8 cellular contexts compared by ENCODE assay signal in the genomic region with DNA sequence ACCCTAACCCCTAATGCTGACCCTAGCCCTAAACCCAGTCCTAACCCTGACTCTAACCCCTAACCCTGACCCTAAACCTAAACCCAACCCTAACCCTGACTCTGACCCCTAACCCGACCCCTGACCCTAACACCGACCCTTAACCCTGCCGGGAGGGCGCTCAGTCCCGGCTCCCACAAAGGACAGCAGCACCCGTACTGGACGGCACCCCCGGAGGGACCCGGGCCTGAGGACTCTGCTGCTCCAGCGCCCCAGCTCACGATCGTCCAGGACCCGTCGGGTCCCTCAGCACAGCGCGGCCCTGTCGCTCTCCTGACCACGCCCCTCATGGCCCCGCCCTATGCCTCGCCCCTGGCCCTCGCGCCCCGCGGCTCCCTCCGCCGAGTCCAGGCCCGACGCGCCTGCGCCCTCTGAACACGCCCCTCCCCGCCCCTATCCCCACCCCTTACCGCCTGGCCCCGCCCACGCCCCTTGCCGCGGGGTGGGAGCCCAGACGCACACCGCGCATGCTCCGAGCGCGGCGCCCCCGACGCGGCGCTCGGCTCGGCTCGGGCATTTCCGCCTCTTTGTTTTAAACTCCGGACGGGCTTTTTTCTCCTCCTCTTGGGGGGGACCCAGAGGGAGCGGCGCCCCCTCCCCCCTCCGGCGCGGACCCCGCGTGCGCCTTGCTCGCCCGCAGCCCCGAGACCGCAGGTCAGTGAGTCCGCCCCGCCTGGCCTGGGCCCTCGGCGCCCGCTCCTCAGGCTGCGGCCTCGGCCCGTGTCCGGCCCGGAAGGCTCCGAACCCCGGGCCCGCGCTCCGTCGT. TPM values are rescaled to one million over a fixed set of nuclear protein-coding genes. Genes with fewer than 3 reads are reported as not detected.
DNase-seq lines count a peak whose midpoint lies in the region; ATAC-seq and TF ChIP-seq lines count a peak whose summit lies in the region.

A gene with protein sequence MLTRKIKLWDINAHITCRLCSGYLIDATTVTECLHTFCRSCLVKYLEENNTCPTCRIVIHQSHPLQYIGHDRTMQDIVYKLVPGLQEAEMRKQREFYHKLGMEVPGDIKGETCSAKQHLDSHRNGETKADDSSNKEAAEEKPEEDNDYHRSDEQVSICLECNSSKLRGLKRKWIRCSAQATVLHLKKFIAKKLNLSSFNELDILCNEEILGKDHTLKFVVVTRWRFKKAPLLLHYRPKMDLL (plus strand): TSS at position 555 of the 805 bp plus-strand sequence. CDS start 27,849 bp downstream, outside the sequence.

- TF ChIP-seq CTCF in MM.1S (IDR thresholded peaks at IDR 0.05; ENCODE audit: low read length): no peak
- no peak for TF ChIP-seq CTCF in fibroblast of the aortic adventitia (IDR thresholded peaks at IDR 0.05; ENCODE audit: insufficient read depth, low read length)
- no peak for TF ChIP-seq CTCF in neural cell (IDR thresholded peaks at IDR 0.05; ENCODE audit: poor library complexity, severe bottlenecking)

- H3K36me3 ChIP-seq in ES-I3 (ENCODE audit: insufficient read depth, low read length) (peaks cover 5% of the 10 kb centered on the region), MM.1S (replicated peaks; ENCODE audit: insufficient read depth, low read length) (no peaks in the 10 kb centered on the region), neural cell (ENCODE audit: insufficient read depth, low read length) (no peaks in the 10 kb centered on the region)

- peak within 1 kb of the TSS; percentile 88 to 92 for H3K4me3 Mint-ChIP-seq in stimulated activated naive CD8-positive, alpha-beta T cell treated with anti-CD3 and anti-CD28 coated beads, Interleukin-15, amount 100 ng/mL, for 72 hours

- peak within 1 kb of the TSS; percentile 74 to 75 for H3K27ac Mint-ChIP-seq in stimulated activated naive CD8-positive, alpha-beta T cell treated with anti-CD3 and anti-CD28 coated beads, Interleukin-15, amount 100 ng/mL, for 72 hours

- H3F3A ChIP-seq in MM.1S (ENCODE audit: insufficient read depth, low read length): no peaks in the 10 kb centered on the region
- H3F3A ChIP-seq in neural cell (ENCODE audit: insufficient read depth, low read length, poor library complexity, severe bottlenecking): peaks cover 6% of the 10 kb centered on the region

- peak; percentile 85 for DNase-seq in HCEC 1CT
- DNase-seq in MM.1S: peak; percentile 53
- DNase-seq in SHP77 treated with DMSO at 0.1 percent for 48 hours (lab: John Stamatoyannopoulos, UW): peak; percentile 32
- DNase-seq in activated effector memory CD4-positive, alpha-beta T cell treated with anti-CD3 and anti-CD28 coated beads, Interleukin-2, amount 50 U/mL, for 16 hours: peak; percentile 99
- peak; percentile 92 for DNase-seq in fibroblast of the aortic adventitia (ENCODE audit: low read depth)
- peak; percentile 96 to 97 for DNase-seq in stimulated activated naive CD8-positive, alpha-beta T cell treated with anti-CD3 and anti-CD28 coated beads, Interleukin-15, amount 100 ng/mL, for 72 hours

- H3K27me3 ChIP-seq in MM.1S (replicated peaks; ENCODE audit: insufficient read depth, low read length) (no peaks in the 10 kb centered on the region), neural cell (ENCODE audit: insufficient read depth, low read depth, low read length) (no peaks in the 10 kb centered on the region)

- no peaks in the 10 kb centered on the region for H4K20me1 ChIP-seq in MM.1S (ENCODE audit: insufficient read depth, low read length)
- H4K20me1 ChIP-seq in neural cell (ENCODE audit: insufficient read depth): peaks cover 7% of the 10 kb centered on the region

- H3K27ac ChIP-seq in MM.1S (ENCODE audit: low read length): no peak within 1 kb of the TSS
- peak within 1 kb of the TSS; percentile 72 for H3K27ac ChIP-seq in neural cell (ENCODE audit: low read length)

- H3K4me1 Mint-ChIP-seq in stimulated activated naive CD8-positive, alpha-beta T cell treated with anti-CD3 and anti-CD28 coated beads, Interleukin-15, amount 100 ng/mL, for 72 hours: peaks cover 45% of the 10 kb centered on the region

- H3K4me3 ChIP-seq in MM.1S (ENCODE audit: low read length): peak within 1 kb of the TSS; percentile 59
- peak within 1 kb of the TSS; percentile 78 for H3K4me3 ChIP-seq in fibroblast of the aortic adventitia (ENCODE audit: low read depth, low read length)
- H3K4me3 ChIP-seq in neural cell (ENCODE audit: low read length): peak within 1 kb of the TSS; percentile 80

- H3K4me1 ChIP-seq in ES-I3 (ENCODE audit: insufficient read depth, low read length) (no peaks in the 10 kb centered on the region), MM.1S (ENCODE audit: low read length) (no peaks in the 10 kb centered on the region)

- H3K9me3 Mint-ChIP-seq in stimulated activated naive CD8-positive, alpha-beta T cell treated with anti-CD3 and anti-CD28 coated beads, Interleukin-15, amount 100 ng/mL, for 72 hours: no peaks in the 10 kb centered on the region

- peak within 1 kb of the TSS; percentile 99 for H3K9ac ChIP-seq in ES-I3 (ENCODE audit: low read depth, low read length)
- H3K9ac ChIP-seq in MM.1S (ENCODE audit: low read length): peak within 1 kb of the TSS; percentile 70; the same call in 1 of the 2 replicates
- H3K9ac ChIP-seq in neural cell (ENCODE audit: low read length): peak within 1 kb of the TSS; percentile 99

- peak; percentile 30 for TF ChIP-seq EP300 in neural cell (conservative IDR thresholded peaks at IDR 0.05; ENCODE audit: poor library complexity, severe bottlenecking)

- H3K9me3 ChIP-seq in ES-I3 (ENCODE audit: control insufficient read depth, insufficient read depth, low read length) (no peaks in the 10 kb centered on the region), MM.1S (replicated peaks; ENCODE audit: insufficient read depth, low read length) (no peaks in the 10 kb centered on the region), neural cell (ENCODE audit: low read length) (no peaks in the 10 kb centered on the region)

- H3K4me2 ChIP-seq in MM.1S (ENCODE audit: low read depth, low read length) (peak within 1 kb of the TSS; percentile 49; the same call in 1 of the 2 replicates), neural cell (ENCODE audit: low read length) (peak within 1 kb of the TSS; percentile 30)

- peak; percentile 37 for TF ChIP-seq RAD21 in neural cell (conservative IDR thresholded peaks at IDR 0.05)

- H3K9me2 ChIP-seq in MM.1S (replicated peaks; ENCODE audit: insufficient read depth, low read length): no peaks in the 10 kb centered on the region
- H3K9me2 ChIP-seq in neural cell (ENCODE audit: insufficient read depth, low read length): no peaks in the 10 kb centered on the region

- peak; percentile 94 for ATAC-seq in stimulated activated naive CD8-positive, alpha-beta T cell treated with anti-CD3 and anti-CD28 coated beads, Interleukin-15, amount 100 ng/mL, for 72 hours

- H3K27me3 Mint-ChIP-seq in stimulated activated naive CD8-positive, alpha-beta T cell treated with anti-CD3 and anti-CD28 coated beads, Interleukin-15, amount 100 ng/mL, for 72 hours: no peaks in the 10 kb centered on the region

- peak within 1 kb of the TSS; percentile 42 for H2AFZ ChIP-seq in MM.1S (ENCODE audit: low read length)
- H2AFZ ChIP-seq in neural cell (ENCODE audit: low read depth, low read length): peak within 1 kb of the TSS; percentile 65

- no peaks in the 10 kb centered on the region for H3K79me2 ChIP-seq in MM.1S (ENCODE audit: low read length)
- H3K79me2 ChIP-seq in neural cell (replicated peaks; ENCODE audit: insufficient read depth, low read length): peaks cover 40% of the 10 kb centered on the region

TF ChIP-seq in neural cell, 6 proteins besides CTCF, POLR2A, EP300 and RAD21:
- TF ChIP-seq MXI1 (conservative IDR thresholded peaks at IDR 0.05; ENCODE audit: poor library complexity, severe bottlenecking) (peak; percentile 67), SMC3 (conservative IDR thresholded peaks at IDR 0.05; ENCODE audit: poor library complexity) (peak; percentile 32), REST (IDR thresholded peaks at IDR 0.05; ENCODE audit: borderline replicate concordance) (peak; percentile 32), TAF1 (IDR thresholded peaks at IDR 0.05; ENCODE audit: low read depth) (no peak), EZH2 (IDR thresholded peaks at IDR 0.05; ENCODE audit: borderline replicate concordance, insufficient read depth, low read length, poor library complexity, severe bottlenecking) (no peak), POLR2AphosphoS5 (IDR thresholded peaks at IDR 0.05) (peak; percentile 77)

RNA-seq across cellular contexts. Expression of the gene that starts here (rescaled TPM):
- total RNA-seq in fibroblast of the aortic adventitia (ENCODE audit: low replicate concordance): 15.0 and 24.2 TPM in 2 replicates
- 117 and 131 TPM in 2 replicates for polyA plus RNA-seq in neural cell
- polyA minus RNA-seq in neural cell: 130 and 145 TPM in 2 replicates

Comparison
In these comparisons a context has a peak if more than half of its experiments do, and no peak if none do; other contexts are left out.
1. DNase-seq: peak in every context shown above with its lines; median percentile 99 in activated effector memory CD4-positive, alpha-beta T cell treated with anti-CD3 and anti-CD28 coated beads, Interleukin-2, amount 50 U/mL, for 16 hours; 96 in stimulated activated naive CD8-positive, alpha-beta T cell treated with anti-CD3 and anti-CD28 coated beads, Interleukin-15, amount 100 ng/mL, for 72 hours; 92 in fibroblast of the aortic adventitia; 85 in HCEC 1CT; 53 in MM.1S; 32 in SHP77 treated with DMSO at 0.1 percent for 48 hours.